1 cellular context compared by ENCODE assay signal in genomic region chr16:85346404-85347212, GRCh38.
TF ChIP-seq lines count a peak whose summit lies in the region.

No MANE protein-coding gene starts in this region.

TF ChIP-seq in K562, 482 proteins besides CTCF, POLR2A, EP300 and RAD21 (continued from another document and continues in another):
- TF ChIP-seq NUFIP1 (IDR thresholded peaks at IDR 0.05; ENCODE audit: partially characterized antibody) (no peak), HOXB6 (CRISPR knock-in tag; IDR thresholded peaks at IDR 0.05; ENCODE audit: borderline replicate concordance) (no peak), ZNF589 (CRISPR knock-in tag; IDR thresholded peaks at IDR 0.05; ENCODE audit: low read depth) (no peak), ZNF395 (CRISPR knock-in tag; IDR thresholded peaks at IDR 0.05) (no peak), SRSF1 (IDR thresholded peaks at IDR 0.05; ENCODE audit: low read depth, low read length) (no peak), ATF2 (CRISPR knock-in tag; IDR thresholded peaks at IDR 0.05) (no peak), EHMT2 (IDR thresholded peaks at IDR 0.05) (peak; percentile 59; the same call in 1 of the 2 replicates), ZNF197 (CRISPR knock-in tag; IDR thresholded peaks at IDR 0.05; ENCODE audit: low read depth) (no peak), SP1 (CRISPR knock-in tag; IDR thresholded peaks at IDR 0.05) (no peak), GATA2 (CRISPR knock-in tag; IDR thresholded peaks at IDR 0.05) (no peak), TAF9B (IDR thresholded peaks at IDR 0.05; ENCODE audit: partially characterized antibody) (no peak), NR1H2 (CRISPR knock-in tag; IDR thresholded peaks at IDR 0.05) (no peak), PRDM10 (IDR thresholded peaks at IDR 0.05; ENCODE audit: partially characterized antibody) (no peak), ZNF274 (IDR thresholded peaks at IDR 0.05; ENCODE audit: borderline replicate concordance, low read depth, low read length) (no peak), RFX5 (IDR thresholded peaks at IDR 0.05; ENCODE audit: low read depth, low read length) (no peak), NCOA2 (IDR thresholded peaks at IDR 0.05; ENCODE audit: partially characterized antibody in 2 of 2) (no peak), THAP12 (CRISPR knock-in tag; IDR thresholded peaks at IDR 0.05) (no peak), ZC3H8 (IDR thresholded peaks at IDR 0.05) (no peak), CHD7 (IDR thresholded peaks at IDR 0.05; ENCODE audit: low read depth, low read length) (no peak), GTF2A2 (tag; IDR thresholded peaks at IDR 0.05) (no peak), RFX7 (CRISPR knock-in tag; IDR thresholded peaks at IDR 0.05) (no peak), DIDO1 (tag; IDR thresholded peaks at IDR 0.05; ENCODE audit: low read depth) (no peak), JUN (IDR thresholded peaks at IDR 0.05; ENCODE audit: borderline replicate concordance, low read depth, low read length) (no peak), JUN (CRISPR knock-in tag; IDR thresholded peaks at IDR 0.05; ENCODE audit: borderline replicate concordance) (no peak; the same call in 1 of the 2 replicates), SMAD3 (CRISPR knock-in tag; conservative IDR thresholded peaks at IDR 0.05) (no peak), XRCC4 (IDR thresholded peaks at IDR 0.05; ENCODE audit: extremely low read depth, insufficient read depth, insufficient read length) (no peak), GATAD2B (IDR thresholded peaks at IDR 0.05; ENCODE audit: borderline replicate concordance) (no peak), MED1 (CRISPR knock-in tag; IDR thresholded peaks at IDR 0.05; ENCODE audit: borderline replicate concordance) (no peak), U2AF2 (optimal IDR thresholded peaks at IDR 0.05; ENCODE audit: low read depth, low read length) (no peak), MLLT1 (IDR thresholded peaks at IDR 0.05) (no peak), ZNF644 (tag; IDR thresholded peaks at IDR 0.05; ENCODE audit: low read depth) (no peak), NR2C1 (IDR thresholded peaks at IDR 0.05) (no peak), NR2C1 (tag; IDR thresholded peaks at IDR 0.05) (no peak), NBN (IDR thresholded peaks at IDR 0.05; ENCODE audit: low read depth) (no peak), NFE2L1 (tag; IDR thresholded peaks at IDR 0.05; ENCODE audit: borderline replicate concordance, low read depth) (no peak), CREB1 (IDR thresholded peaks at IDR 0.05) (no peak), CREB1 (CRISPR knock-in tag; IDR thresholded peaks at IDR 0.05) (no peak), SIRT6 (IDR thresholded peaks at IDR 0.05; ENCODE audit: low read depth, low read length) (no peak), ZNF695 (CRISPR knock-in tag; IDR thresholded peaks at IDR 0.05) (no peak), CTBP1 (IDR thresholded peaks at IDR 0.05; ENCODE audit: borderline replicate concordance) (peak; percentile 90), ZNF780A (CRISPR knock-in tag; IDR thresholded peaks at IDR 0.05) (no peak), PCBP1 (IDR thresholded peaks at IDR 0.05; ENCODE audit: low read depth, low read length, poor library complexity, severe bottlenecking) (no peak), E2F4 (CRISPR knock-in tag; IDR thresholded peaks at IDR 0.05; ENCODE audit: low read depth) (no peak), ZNF174 (CRISPR knock-in tag; IDR thresholded peaks at IDR 0.05) (no peak)
